In genomic region chr1:156104065-156104810, GRCh38 we compare ENCODE assay signal across 8 cellular contexts. TPM values are rescaled to one million over a fixed set of nuclear protein-coding genes. Genes with fewer than 3 reads are reported as not detected.
DNase-seq lines count a peak whose midpoint lies in the region; ATAC-seq and TF ChIP-seq lines count a peak whose summit lies in the region.

No MANE protein-coding gene starts in this region.

- no peaks in the 10 kb centered on the region for H3K27me3 Mint-ChIP-seq in WTC11 (ENCODE audit: low read depth)
- peaks cover 26% of the 10 kb centered on the region for H3K27me3 Mint-ChIP-seq in endothelial cell (ENCODE audit: unreplicated experiment)

- no peaks in the 10 kb centered on the region for H3K79me2 ChIP-seq in Karpas-422 (ENCODE audit: low read length)

- TF ChIP-seq CTCF in WTC11 (IDR thresholded peaks at IDR 0.05): no peak
- no peak for TF ChIP-seq CTCF in endothelial cell (IDR thresholded peaks at IDR 0.05; ENCODE audit: unreplicated experiment)

- H3K27ac Mint-ChIP-seq in WTC11 (peak overlapping the region; percentile 62), endothelial cell (ENCODE audit: unreplicated experiment) (peak overlapping the region; percentile 98)

- no peaks in the 10 kb centered on the region for H4K20me1 ChIP-seq in Karpas-422 (ENCODE audit: insufficient read depth, low read depth, low read length)

- POLR2A ChIA-PET in WTC11 (lab: Charles Lee): interaction anchor here (0.8 to 3.1 kb wide), 7 partner anchors 8 to 26 kb away, joined by 3 to 12 read pairs (median 3); partner anchors contain the start of gene LMNA

- no peaks in the 10 kb centered on the region for H3K9me2 ChIP-seq in Karpas-422 (replicated peaks; ENCODE audit: insufficient read depth, low read length)

- H3K4me3 Mint-ChIP-seq in WTC11 (no peak overlapping the region), endothelial cell (ENCODE audit: unreplicated experiment) (peak overlapping the region; percentile 81)

- no peaks in the 10 kb centered on the region for H3K9me3 Mint-ChIP-seq in WTC11
- no peaks in the 10 kb centered on the region for H3K9me3 Mint-ChIP-seq in endothelial cell (ENCODE audit: unreplicated experiment)

- H3K4me2 ChIP-seq in Karpas-422 (ENCODE audit: low read depth, low read length, poor library complexity, severe bottlenecking): peak overlapping the region; percentile 99

- H3K4me3 ChIP-seq in Karpas-422 (ENCODE audit: low read length): no peak overlapping the region
- H3K4me3 ChIP-seq in muscle layer of duodenum (ENCODE audit: low read depth in 1 of 2, low read length in 2 of 2): peak overlapping the region; percentile 45 to 55

- peaks cover 35% of the 10 kb centered on the region for H3K4me1 ChIP-seq in Karpas-422 (ENCODE audit: low read length)
- H3K4me1 ChIP-seq in muscle layer of duodenum (ENCODE audit: control insufficient read depth in 1 of 2, insufficient read depth in 2 of 2, low read length in 2 of 2): peaks cover 41 to 67% of the 10 kb centered on the region in 2 donors

- H3K27ac ChIP-seq in Karpas-422 (ENCODE audit: low read length) (no peak overlapping the region), muscle layer of duodenum (ENCODE audit: low read length) (peak overlapping the region; percentile 98)

- H3K4me1 Mint-ChIP-seq in WTC11: peaks cover 60% of the 10 kb centered on the region
- peaks cover 62% of the 10 kb centered on the region for H3K4me1 Mint-ChIP-seq in endothelial cell (ENCODE audit: unreplicated experiment)

- H3K27me3 ChIP-seq in Karpas-422 (ENCODE audit: low read length) (no peaks in the 10 kb centered on the region), muscle layer of duodenum (ENCODE audit: low read depth, low read length) (no peaks in the 10 kb centered on the region)

- peak overlapping the region; percentile 96; the same call in 1 of the 2 replicates for H3K9ac ChIP-seq in Karpas-422 (ENCODE audit: low read length)

- peak; percentile 5 for ATAC-seq in WTC11
- no peak for ATAC-seq in GM18867 (IDR thresholded peaks at IDR 0.05; ENCODE audit: unreplicated experiment)
- no peak for ATAC-seq in GM18519 (IDR thresholded peaks at IDR 0.05; ENCODE audit: low FRiP score, unreplicated experiment)
- no peak for ATAC-seq in HG03521 (IDR thresholded peaks at IDR 0.05; ENCODE audit: unreplicated experiment)

- H2AFZ ChIP-seq in Karpas-422 (ENCODE audit: low read length): no peak overlapping the region

- DNase-seq in DMS153 (lab: John Stamatoyannopoulos, UW) (peak; percentile 93), Karpas-422 (no peak), WTC11 (ENCODE audit: low spot score) (peak; percentile 44), endothelial cell (ENCODE audit: low spot score) (peak; percentile 37)

- H3K9me3 ChIP-seq in Karpas-422 (ENCODE audit: low read length): no peaks in the 10 kb centered on the region
- no peaks in the 10 kb centered on the region for H3K9me3 ChIP-seq in muscle layer of duodenum (ENCODE audit: control insufficient read depth in 1 of 2, low read length in 2 of 2)

- H3K36me3 ChIP-seq in Karpas-422 (ENCODE audit: insufficient read depth, low read length): no peaks in the 10 kb centered on the region
- H3K36me3 ChIP-seq in muscle layer of duodenum (ENCODE audit: control insufficient read depth in 1 of 2, insufficient read depth in 2 of 2, low read length in 2 of 2): peaks cover 0 to 3% of the 10 kb centered on the region in 2 donors

- CTCF ChIA-PET in WTC11 (lab: Charles Lee): interaction anchor here (0.6 to 29.6 kb wide), 12 partner anchors 7 to 166 kb away, joined by 3 to 1176 read pairs (median 6); partner anchors contain the start of genes LMNA and RAB25

- H3K36me3 Mint-ChIP-seq in WTC11 (no peaks in the 10 kb centered on the region), endothelial cell (ENCODE audit: low read depth, unreplicated experiment) (peaks cover 12% of the 10 kb centered on the region)

TF ChIP-seq in WTC11, 78 proteins besides CTCF, POLR2A, EP300 and RAD21:
- TF ChIP-seq ZBTB21 (CRISPR knock-in tag; IDR thresholded peaks at IDR 0.05; ENCODE audit: borderline replicate concordance) (no peak), FOXP1 (CRISPR knock-in tag; IDR thresholded peaks at IDR 0.05; ENCODE audit: borderline replicate concordance) (0 out of 2 replicates have a peak, but pooled peaks have one; percentile 15)

RNA-seq across cellular contexts. Expression of gene LMNA, which starts 10.3 kb away (rescaled TPM):
- 27.5 and 41.6 TPM in 2 replicates for total RNA-seq in Karpas-422 (2014; rRNA removed; shearing (Covaris generic); ENCODE audit: low replicate concordance)
- total RNA-seq in WTC11 (2021): 40.7 to 68.8 TPM (median 46.2 TPM) in 3 replicates
- total RNA-seq in endothelial cell (ENCODE audit: unreplicated experiment): 35.8 TPM

RNA-seq across cellular contexts. Expression of gene MEX3A, which starts 22.0 kb away (rescaled TPM):
- total RNA-seq in Karpas-422 (2014; rRNA removed; shearing (Covaris generic); ENCODE audit: low replicate concordance): 2.3 and 2.5 TPM in 2 replicates
- total RNA-seq in WTC11 (2021): 66.3 to 79.1 TPM (median 70.6 TPM) in 3 replicates
- 63.9 TPM for total RNA-seq in endothelial cell (ENCODE audit: unreplicated experiment)

RNA-seq across cellular contexts. Expression of gene RAB25, which starts 43.3 kb away (rescaled TPM):
- total RNA-seq in Karpas-422 (2014; rRNA removed; shearing (Covaris generic); ENCODE audit: low replicate concordance): not detected in 2 replicates
- total RNA-seq in WTC11 (2021): 61.9 to 82.8 TPM (median 82.5 TPM) in 3 replicates
- total RNA-seq in endothelial cell (ENCODE audit: unreplicated experiment): 1.6 TPM

RNA-seq across cellular contexts. Expression of gene SEMA4A, which starts 49.1 kb away (rescaled TPM):
- total RNA-seq in Karpas-422 (2014; rRNA removed; shearing (Covaris generic); ENCODE audit: low replicate concordance): 46.7 and 66.7 TPM in 2 replicates
- total RNA-seq in WTC11 (2021): 6.9 to 12.4 TPM (median 8.7 TPM) in 3 replicates
- total RNA-seq in endothelial cell (ENCODE audit: unreplicated experiment): 2.2 TPM

RNA-seq across cellular contexts. Expression of gene LAMTOR2, which starts 49.7 kb away (rescaled TPM):
- total RNA-seq in Karpas-422 (2014; rRNA removed; shearing (Covaris generic); ENCODE audit: low replicate concordance): 106 and 167 TPM in 2 replicates
- total RNA-seq in WTC11 (2021): 62.4 to 75.7 TPM (median 73.8 TPM) in 3 replicates
- total RNA-seq in endothelial cell (ENCODE audit: unreplicated experiment): 82.4 TPM

Comparison
In these comparisons a context has a peak if more than half of its experiments do, and no peak if none do; other contexts are left out.
1. RNA of gene MEX3A, which starts 22.0 kb away (total RNA-seq): 66.3 to 79.1 TPM in WTC11 and 63.9 TPM in endothelial cell (single experiment); 2.3 to 2.5 TPM in Karpas-422; every median in the first group is over 10 times any median in the second.
2. RNA of gene RAB25, which starts 43.3 kb away (total RNA-seq): 61.9 to 82.8 TPM in WTC11; 1.6 TPM in endothelial cell (single experiment) and not detected in Karpas-422; every median in the first group is over 10 times any median in the second.